ENCODE assay signal across 1 cellular context in the genomic region with DNA sequence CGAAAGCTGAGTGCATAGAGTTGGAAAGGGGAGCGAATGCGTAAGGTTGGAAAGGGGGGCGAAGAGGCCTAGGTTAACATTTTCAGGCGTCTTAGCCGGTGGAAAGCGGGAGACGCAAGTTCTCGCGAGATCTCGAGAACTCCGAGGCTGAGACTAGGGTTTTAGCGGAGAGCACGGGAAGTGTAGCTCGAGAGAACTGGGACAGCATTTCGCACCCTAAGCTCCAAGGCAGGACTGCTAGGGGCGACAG.
TF ChIP-seq lines count a peak whose summit lies in the region.

No MANE protein-coding gene starts in this region.

TF ChIP-seq in K562, 482 proteins besides CTCF, POLR2A, EP300 and RAD21 (continues in another document):
- TF ChIP-seq, protein P1, sequence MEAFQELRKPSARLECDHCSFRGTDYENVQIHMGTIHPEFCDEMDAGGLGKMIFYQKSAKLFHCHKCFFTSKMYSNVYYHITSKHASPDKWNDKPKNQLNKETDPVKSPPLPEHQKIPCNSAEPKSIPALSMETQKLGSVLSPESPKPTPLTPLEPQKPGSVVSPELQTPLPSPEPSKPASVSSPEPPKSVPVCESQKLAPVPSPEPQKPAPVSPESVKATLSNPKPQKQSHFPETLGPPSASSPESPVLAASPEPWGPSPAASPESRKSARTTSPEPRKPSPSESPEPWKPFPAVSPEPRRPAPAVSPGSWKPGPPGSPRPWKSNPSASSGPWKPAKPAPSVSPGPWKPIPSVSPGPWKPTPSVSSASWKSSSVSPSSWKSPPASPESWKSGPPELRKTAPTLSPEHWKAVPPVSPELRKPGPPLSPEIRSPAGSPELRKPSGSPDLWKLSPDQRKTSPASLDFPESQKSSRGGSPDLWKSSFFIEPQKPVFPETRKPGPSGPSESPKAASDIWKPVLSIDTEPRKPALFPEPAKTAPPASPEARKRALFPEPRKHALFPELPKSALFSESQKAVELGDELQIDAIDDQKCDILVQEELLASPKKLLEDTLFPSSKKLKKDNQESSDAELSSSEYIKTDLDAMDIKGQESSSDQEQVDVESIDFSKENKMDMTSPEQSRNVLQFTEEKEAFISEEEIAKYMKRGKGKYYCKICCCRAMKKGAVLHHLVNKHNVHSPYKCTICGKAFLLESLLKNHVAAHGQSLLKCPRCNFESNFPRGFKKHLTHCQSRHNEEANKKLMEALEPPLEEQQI (IDR thresholded peaks at IDR 0.05) = no peak
- TF ChIP-seq, protein P2, sequence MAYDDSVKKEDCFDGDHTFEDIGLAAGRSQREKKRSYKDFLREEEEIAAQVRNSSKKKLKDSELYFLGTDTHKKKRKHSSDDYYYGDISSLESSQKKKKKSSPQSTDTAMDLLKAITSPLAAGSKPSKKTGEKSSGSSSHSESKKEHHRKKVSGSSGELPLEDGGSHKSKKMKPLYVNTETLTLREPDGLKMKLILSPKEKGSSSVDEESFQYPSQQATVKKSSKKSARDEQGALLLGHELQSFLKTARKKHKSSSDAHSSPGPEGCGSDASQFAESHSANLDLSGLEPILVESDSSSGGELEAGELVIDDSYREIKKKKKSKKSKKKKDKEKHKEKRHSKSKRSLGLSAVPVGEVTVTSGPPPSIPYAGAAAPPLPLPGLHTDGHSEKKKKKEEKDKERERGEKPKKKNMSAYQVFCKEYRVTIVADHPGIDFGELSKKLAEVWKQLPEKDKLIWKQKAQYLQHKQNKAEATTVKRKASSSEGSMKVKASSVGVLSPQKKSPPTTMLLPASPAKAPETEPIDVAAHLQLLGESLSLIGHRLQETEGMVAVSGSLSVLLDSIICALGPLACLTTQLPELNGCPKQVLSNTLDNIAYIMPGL (CRISPR knock-in tag; IDR thresholded peaks at IDR 0.05) = no peak
- TF ChIP-seq, protein P3, sequence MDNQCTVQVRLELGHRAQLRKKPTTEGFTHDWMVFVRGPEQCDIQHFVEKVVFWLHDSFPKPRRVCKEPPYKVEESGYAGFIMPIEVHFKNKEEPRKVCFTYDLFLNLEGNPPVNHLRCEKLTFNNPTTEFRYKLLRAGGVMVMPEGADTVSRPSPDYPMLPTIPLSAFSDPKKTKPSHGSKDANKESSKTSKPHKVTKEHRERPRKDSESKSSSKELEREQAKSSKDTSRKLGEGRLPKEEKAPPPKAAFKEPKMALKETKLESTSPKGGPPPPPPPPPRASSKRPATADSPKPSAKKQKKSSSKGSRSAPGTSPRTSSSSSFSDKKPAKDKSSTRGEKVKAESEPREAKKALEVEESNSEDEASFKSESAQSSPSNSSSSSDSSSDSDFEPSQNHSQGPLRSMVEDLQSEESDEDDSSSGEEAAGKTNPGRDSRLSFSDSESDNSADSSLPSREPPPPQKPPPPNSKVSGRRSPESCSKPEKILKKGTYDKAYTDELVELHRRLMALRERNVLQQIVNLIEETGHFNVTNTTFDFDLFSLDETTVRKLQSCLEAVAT (IDR thresholded peaks at IDR 0.05) = no peak
- TF ChIP-seq RFX7 (CRISPR knock-in tag; IDR thresholded peaks at IDR 0.05) (no peak), RBBP5 (IDR thresholded peaks at IDR 0.05; ENCODE audit: borderline replicate concordance, insufficient read depth, low read length, poor library complexity, severe bottlenecking) (no peak), ESRRA (IDR thresholded peaks at IDR 0.05; ENCODE audit: borderline replicate concordance, low read depth) (no peak), HOXB6 (CRISPR knock-in tag; IDR thresholded peaks at IDR 0.05; ENCODE audit: borderline replicate concordance) (no peak), MEF2D (tag; conservative IDR thresholded peaks at IDR 0.05; ENCODE audit: low read depth) (0 out of 2 replicates have a peak, but pooled peaks have one; percentile 16), TEAD1 (CRISPR knock-in tag; IDR thresholded peaks at IDR 0.05) (no peak), CCAR2 (IDR thresholded peaks at IDR 0.05; ENCODE audit: low read depth, low read length) (no peak), ZNF121 (CRISPR knock-in tag; conservative IDR thresholded peaks at IDR 0.05) (no peak), POLR2B (IDR thresholded peaks at IDR 0.05; ENCODE audit: low read depth, partially characterized antibody) (no peak), ATF7 (IDR thresholded peaks at IDR 0.05) (no peak), ZBED1 (IDR thresholded peaks at IDR 0.05) (no peak), TAF15 (IDR thresholded peaks at IDR 0.05; ENCODE audit: low read depth, low read length) (no peak), ELF1 (tag; IDR thresholded peaks at IDR 0.05) (0 out of 2 replicates have a peak, but pooled peaks have one; percentile 8), MECOM (CRISPR knock-in tag; IDR thresholded peaks at IDR 0.05) (no peak), COPS2 (conservative IDR thresholded peaks at IDR 0.05) (no peak), HNRNPUL1 (IDR thresholded peaks at IDR 0.05; ENCODE audit: low read length) (no peak), ZNF830 (CRISPR knock-in tag; IDR thresholded peaks at IDR 0.05) (no peak), HDAC3 (IDR thresholded peaks at IDR 0.05; ENCODE audit: borderline replicate concordance, partially characterized antibody) (no peak), ZNF311 (CRISPR knock-in tag; IDR thresholded peaks at IDR 0.05) (no peak)
- TF ChIP-seq, protein P4, sequence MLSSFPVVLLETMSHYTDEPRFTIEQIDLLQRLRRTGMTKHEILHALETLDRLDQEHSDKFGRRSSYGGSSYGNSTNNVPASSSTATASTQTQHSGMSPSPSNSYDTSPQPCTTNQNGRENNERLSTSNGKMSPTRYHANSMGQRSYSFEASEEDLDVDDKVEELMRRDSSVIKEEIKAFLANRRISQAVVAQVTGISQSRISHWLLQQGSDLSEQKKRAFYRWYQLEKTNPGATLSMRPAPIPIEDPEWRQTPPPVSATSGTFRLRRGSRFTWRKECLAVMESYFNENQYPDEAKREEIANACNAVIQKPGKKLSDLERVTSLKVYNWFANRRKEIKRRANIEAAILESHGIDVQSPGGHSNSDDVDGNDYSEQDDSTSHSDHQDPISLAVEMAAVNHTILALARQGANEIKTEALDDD (IDR thresholded peaks at IDR 0.05) = no peak
- TF ChIP-seq, protein P5, sequence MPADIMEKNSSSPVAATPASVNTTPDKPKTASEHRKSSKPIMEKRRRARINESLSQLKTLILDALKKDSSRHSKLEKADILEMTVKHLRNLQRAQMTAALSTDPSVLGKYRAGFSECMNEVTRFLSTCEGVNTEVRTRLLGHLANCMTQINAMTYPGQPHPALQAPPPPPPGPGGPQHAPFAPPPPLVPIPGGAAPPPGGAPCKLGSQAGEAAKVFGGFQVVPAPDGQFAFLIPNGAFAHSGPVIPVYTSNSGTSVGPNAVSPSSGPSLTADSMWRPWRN (IDR thresholded peaks at IDR 0.05; ENCODE audit: low read depth) = no peak; the same call in 1 of the 2 replicates
- TF ChIP-seq, protein P6, sequence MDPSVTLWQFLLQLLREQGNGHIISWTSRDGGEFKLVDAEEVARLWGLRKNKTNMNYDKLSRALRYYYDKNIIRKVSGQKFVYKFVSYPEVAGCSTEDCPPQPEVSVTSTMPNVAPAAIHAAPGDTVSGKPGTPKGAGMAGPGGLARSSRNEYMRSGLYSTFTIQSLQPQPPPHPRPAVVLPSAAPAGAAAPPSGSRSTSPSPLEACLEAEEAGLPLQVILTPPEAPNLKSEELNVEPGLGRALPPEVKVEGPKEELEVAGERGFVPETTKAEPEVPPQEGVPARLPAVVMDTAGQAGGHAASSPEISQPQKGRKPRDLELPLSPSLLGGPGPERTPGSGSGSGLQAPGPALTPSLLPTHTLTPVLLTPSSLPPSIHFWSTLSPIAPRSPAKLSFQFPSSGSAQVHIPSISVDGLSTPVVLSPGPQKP (CRISPR knock-in tag; IDR thresholded peaks at IDR 0.05) = no peak
- TF ChIP-seq, protein P7, sequence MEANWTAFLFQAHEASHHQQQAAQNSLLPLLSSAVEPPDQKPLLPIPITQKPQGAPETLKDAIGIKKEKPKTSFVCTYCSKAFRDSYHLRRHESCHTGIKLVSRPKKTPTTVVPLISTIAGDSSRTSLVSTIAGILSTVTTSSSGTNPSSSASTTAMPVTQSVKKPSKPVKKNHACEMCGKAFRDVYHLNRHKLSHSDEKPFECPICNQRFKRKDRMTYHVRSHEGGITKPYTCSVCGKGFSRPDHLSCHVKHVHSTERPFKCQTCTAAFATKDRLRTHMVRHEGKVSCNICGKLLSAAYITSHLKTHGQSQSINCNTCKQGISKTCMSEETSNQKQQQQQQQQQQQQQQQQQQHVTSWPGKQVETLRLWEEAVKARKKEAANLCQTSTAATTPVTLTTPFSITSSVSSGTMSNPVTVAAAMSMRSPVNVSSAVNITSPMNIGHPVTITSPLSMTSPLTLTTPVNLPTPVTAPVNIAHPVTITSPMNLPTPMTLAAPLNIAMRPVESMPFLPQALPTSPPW (CRISPR knock-in tag; IDR thresholded peaks at IDR 0.05) = no peak
- TF ChIP-seq, protein P8, sequence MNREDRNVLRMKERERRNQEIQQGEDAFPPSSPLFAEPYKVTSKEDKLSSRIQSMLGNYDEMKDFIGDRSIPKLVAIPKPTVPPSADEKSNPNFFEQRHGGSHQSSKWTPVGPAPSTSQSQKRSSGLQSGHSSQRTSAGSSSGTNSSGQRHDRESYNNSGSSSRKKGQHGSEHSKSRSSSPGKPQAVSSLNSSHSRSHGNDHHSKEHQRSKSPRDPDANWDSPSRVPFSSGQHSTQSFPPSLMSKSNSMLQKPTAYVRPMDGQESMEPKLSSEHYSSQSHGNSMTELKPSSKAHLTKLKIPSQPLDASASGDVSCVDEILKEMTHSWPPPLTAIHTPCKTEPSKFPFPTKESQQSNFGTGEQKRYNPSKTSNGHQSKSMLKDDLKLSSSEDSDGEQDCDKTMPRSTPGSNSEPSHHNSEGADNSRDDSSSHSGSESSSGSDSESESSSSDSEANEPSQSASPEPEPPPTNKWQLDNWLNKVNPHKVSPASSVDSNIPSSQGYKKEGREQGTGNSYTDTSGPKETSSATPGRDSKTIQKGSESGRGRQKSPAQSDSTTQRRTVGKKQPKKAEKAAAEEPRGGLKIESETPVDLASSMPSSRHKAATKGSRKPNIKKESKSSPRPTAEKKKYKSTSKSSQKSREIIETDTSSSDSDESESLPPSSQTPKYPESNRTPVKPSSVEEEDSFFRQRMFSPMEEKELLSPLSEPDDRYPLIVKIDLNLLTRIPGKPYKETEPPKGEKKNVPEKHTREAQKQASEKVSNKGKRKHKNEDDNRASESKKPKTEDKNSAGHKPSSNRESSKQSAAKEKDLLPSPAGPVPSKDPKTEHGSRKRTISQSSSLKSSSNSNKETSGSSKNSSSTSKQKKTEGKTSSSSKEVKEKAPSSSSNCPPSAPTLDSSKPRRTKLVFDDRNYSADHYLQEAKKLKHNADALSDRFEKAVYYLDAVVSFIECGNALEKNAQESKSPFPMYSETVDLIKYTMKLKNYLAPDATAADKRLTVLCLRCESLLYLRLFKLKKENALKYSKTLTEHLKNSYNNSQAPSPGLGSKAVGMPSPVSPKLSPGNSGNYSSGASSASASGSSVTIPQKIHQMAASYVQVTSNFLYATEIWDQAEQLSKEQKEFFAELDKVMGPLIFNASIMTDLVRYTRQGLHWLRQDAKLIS (CRISPR knock-in tag; IDR thresholded peaks at IDR 0.05) = no peak
- TF ChIP-seq, protein P9, sequence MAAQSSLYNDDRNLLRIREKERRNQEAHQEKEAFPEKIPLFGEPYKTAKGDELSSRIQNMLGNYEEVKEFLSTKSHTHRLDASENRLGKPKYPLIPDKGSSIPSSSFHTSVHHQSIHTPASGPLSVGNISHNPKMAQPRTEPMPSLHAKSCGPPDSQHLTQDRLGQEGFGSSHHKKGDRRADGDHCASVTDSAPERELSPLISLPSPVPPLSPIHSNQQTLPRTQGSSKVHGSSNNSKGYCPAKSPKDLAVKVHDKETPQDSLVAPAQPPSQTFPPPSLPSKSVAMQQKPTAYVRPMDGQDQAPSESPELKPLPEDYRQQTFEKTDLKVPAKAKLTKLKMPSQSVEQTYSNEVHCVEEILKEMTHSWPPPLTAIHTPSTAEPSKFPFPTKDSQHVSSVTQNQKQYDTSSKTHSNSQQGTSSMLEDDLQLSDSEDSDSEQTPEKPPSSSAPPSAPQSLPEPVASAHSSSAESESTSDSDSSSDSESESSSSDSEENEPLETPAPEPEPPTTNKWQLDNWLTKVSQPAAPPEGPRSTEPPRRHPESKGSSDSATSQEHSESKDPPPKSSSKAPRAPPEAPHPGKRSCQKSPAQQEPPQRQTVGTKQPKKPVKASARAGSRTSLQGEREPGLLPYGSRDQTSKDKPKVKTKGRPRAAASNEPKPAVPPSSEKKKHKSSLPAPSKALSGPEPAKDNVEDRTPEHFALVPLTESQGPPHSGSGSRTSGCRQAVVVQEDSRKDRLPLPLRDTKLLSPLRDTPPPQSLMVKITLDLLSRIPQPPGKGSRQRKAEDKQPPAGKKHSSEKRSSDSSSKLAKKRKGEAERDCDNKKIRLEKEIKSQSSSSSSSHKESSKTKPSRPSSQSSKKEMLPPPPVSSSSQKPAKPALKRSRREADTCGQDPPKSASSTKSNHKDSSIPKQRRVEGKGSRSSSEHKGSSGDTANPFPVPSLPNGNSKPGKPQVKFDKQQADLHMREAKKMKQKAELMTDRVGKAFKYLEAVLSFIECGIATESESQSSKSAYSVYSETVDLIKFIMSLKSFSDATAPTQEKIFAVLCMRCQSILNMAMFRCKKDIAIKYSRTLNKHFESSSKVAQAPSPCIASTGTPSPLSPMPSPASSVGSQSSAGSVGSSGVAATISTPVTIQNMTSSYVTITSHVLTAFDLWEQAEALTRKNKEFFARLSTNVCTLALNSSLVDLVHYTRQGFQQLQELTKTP (IDR thresholded peaks at IDR 0.05; ENCODE audit: low read depth in 1 of 2, partially characterized antibody in 2 of 2) = no peak
- TF ChIP-seq, protein P10, sequence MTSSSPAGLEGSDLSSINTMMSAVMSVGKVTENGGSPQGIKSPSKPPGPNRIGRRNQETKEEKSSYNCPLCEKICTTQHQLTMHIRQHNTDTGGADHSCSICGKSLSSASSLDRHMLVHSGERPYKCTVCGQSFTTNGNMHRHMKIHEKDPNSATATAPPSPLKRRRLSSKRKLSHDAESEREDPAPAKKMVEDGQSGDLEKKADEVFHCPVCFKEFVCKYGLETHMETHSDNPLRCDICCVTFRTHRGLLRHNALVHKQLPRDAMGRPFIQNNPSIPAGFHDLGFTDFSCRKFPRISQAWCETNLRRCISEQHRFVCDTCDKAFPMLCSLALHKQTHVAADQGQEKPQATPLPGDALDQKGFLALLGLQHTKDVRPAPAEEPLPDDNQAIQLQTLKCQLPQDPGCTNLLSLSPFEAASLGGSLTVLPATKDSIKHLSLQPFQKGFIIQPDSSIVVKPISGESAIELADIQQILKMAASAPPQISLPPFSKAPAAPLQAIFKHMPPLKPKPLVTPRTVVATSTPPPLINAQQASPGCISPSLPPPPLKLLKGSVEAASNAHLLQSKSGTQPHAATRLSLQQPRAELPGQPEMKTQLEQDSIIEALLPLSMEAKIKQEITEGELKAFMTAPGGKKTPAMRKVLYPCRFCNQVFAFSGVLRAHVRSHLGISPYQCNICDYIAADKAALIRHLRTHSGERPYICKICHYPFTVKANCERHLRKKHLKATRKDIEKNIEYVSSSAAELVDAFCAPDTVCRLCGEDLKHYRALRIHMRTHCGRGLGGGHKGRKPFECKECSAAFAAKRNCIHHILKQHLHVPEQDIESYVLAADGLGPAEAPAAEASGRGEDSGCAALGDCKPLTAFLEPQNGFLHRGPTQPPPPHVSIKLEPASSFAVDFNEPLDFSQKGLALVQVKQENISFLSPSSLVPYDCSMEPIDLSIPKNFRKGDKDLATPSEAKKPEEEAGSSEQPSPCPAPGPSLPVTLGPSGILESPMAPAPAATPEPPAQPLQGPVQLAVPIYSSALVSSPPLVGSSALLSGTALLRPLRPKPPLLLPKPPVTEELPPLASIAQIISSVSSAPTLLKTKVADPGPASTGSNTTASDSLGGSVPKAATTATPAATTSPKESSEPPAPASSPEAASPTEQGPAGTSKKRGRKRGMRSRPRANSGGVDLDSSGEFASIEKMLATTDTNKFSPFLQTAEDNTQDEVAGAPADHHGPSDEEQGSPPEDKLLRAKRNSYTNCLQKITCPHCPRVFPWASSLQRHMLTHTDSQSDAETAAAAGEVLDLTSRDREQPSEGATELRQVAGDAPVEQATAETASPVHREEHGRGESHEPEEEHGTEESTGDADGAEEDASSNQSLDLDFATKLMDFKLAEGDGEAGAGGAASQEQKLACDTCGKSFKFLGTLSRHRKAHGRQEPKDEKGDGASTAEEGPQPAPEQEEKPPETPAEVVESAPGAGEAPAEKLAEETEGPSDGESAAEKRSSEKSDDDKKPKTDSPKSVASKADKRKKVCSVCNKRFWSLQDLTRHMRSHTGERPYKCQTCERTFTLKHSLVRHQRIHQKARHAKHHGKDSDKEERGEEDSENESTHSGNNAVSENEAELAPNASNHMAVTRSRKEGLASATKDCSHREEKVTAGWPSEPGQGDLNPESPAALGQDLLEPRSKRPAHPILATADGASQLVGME (CRISPR knock-in tag; IDR thresholded peaks at IDR 0.05) = no peak
